Comparison of ENCODE assay signal across 13 cellular contexts in the genomic region with DNA sequence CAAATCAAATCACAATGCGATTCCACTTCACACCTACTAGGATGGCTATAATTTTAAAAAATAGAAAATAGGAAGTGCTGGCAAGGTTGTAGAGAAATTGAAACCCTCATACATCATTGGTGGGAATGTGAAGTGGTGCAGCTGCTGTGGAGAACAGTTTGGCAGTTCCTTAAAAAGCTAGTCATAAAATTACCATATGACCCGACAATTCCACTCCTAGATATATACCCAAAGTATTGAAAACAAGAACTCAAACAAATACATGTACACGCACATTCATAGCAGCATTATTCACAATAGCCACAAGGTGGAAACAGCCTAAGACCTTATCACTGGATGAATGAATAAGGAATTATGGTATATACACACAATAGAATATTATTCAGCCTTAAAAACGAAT. TPM values are rescaled to one million over a fixed set of nuclear protein-coding genes. Genes with fewer than 3 reads are reported as not detected.
DNase-seq lines count a peak whose midpoint lies in the region; ATAC-seq, FAIRE-seq and TF ChIP-seq lines count a peak whose summit lies in the region.
"Had no signal": no experiment of that assay in that cellular context is flagged by ENCODE, and none has a peak within 500 bp of the region (broad histone marks: within the 10 kb centered on the region; RNA-seq: fewer than 3 reads in every experiment).

No MANE protein-coding gene starts in this region.

- peak; percentile 41 for FAIRE-seq in A204.1 (lab: Jason Lieb, UNC)

- TF ChIP-seq CTCF in GM06990 (IDR thresholded peaks at IDR 0.05; ENCODE audit: insufficient read depth, low read length, poor library complexity, severe bottlenecking) = peak; percentile 31
- peak; percentile 44 for TF ChIP-seq CTCF in choroid plexus epithelial cell (conservative IDR thresholded peaks at IDR 0.05; ENCODE audit: low read depth, low read length)
- TF ChIP-seq CTCF in esophagus squamous epithelium (IDR thresholded peaks at IDR 0.05) = peak in 2 of 6 experiments; percentile 29 to 40

- no peak for TF ChIP-seq POLR2A in esophagus squamous epithelium (IDR thresholded peaks at IDR 0.05)

- no peak for ATAC-seq in GM19455 (IDR thresholded peaks at IDR 0.05; ENCODE audit: unreplicated experiment)
- ATAC-seq in GM19023 (IDR thresholded peaks at IDR 0.05; ENCODE audit: unreplicated experiment) = no peak
- ATAC-seq: GM23338 had no signal

- H3K4me3 ChIP-seq in GM06990 (replicated peaks; ENCODE audit: low read depth, low read length) (no peak overlapping the region), choroid plexus epithelial cell (ENCODE audit: low read depth, low read length) (no peak overlapping the region), esophagus squamous epithelium (no peak overlapping the region)
- H3K4me3 ChIP-seq: GM23338, suprapubic skin had no signal

- DNase-seq in GM06990 (ENCODE audit: extremely low read depth, insufficient read length) (no peak), NOMO-1 (lab: John Stamatoyannopoulos, UW; ENCODE audit: unreplicated experiment in 2 of 2) (peak; percentile 18 to 60), choroid plexus epithelial cell (ENCODE audit: low read depth) (peak; percentile 58), esophagus squamous epithelium (lab: John Stamatoyannopoulos, UW) (no peak)
- no peak for DNase-seq in activated CD4-positive, alpha-beta T cell treated with anti-CD3 and anti-CD28 coated beads, Interleukin-2, amount 50 U/mL, for 1 hour
- DNase-seq: NCI-H187, nucleus accumbens had no signal

- intact Hi-C loops in esophagus squamous epithelium (cut with DNase I) = loop anchor here (10.0 kb wide), 1 partner anchor 319 kb away; no protein-coding TSS in a partner anchor

- 71 to 75% methylated on average over 4 of the region's 4 CpGs for WGBS in esophagus squamous epithelium, 2 donors

- H3K9me3 ChIP-seq in esophagus squamous epithelium = no peaks in the 10 kb centered on the region
- H3K9me3 ChIP-seq: suprapubic skin had no signal

- H3K27ac ChIP-seq in esophagus squamous epithelium = no peak overlapping the region
- H3K27ac ChIP-seq: suprapubic skin had no signal

- no peaks in the 10 kb centered on the region for H3K27me3 ChIP-seq in GM06990 (replicated peaks; ENCODE audit: control insufficient read depth, insufficient read depth, low read length)
- H3K27me3 ChIP-seq in esophagus squamous epithelium = no peaks in the 10 kb centered on the region
- H3K27me3 ChIP-seq: suprapubic skin had no signal

- H3K4me1 ChIP-seq in esophagus squamous epithelium = no peaks in the 10 kb centered on the region

- no peaks in the 10 kb centered on the region for H3K36me3 ChIP-seq in GM06990 (ENCODE audit: control insufficient read depth, insufficient read depth, low read length)
- peaks cover 0 to 16% (median 0%) of the 10 kb centered on the region in 3 donors for H3K36me3 ChIP-seq in esophagus squamous epithelium
- H3K36me3 ChIP-seq: suprapubic skin had no signal

RNA-seq across cellular contexts. Expression of a gene that starts 12.0 kb away (rescaled TPM):
- total RNA-seq in esophagus squamous epithelium = 100 to 1,000 TPM; 189 to 446 (median 280) TPM

RNA-seq across cellular contexts. Expression of a gene that starts 31.4 kb away (rescaled TPM):
- total RNA-seq in esophagus squamous epithelium = under 1 TPM in 1 of 4 donors, not detected in 3; 0.19 TPM
- total RNA-seq: GM23338, kidney epithelial cell had no signal

Comparison
In these comparisons a context has a peak if more than half of its experiments do, and no peak if none do; other contexts are left out.
1. DNase-seq: peak in NOMO-1 (2 of 2) and choroid plexus epithelial cell (single experiment); none in GM06990 (single experiment), esophagus squamous epithelium (single experiment) and activated CD4-positive, alpha-beta T cell treated with anti-CD3 and anti-CD28 coated beads, Interleukin-2, amount 50 U/mL, for 1 hour (single experiment).